In genomic region chr3:111073186-111073585, GRCh38 we compare ENCODE assay signal across 9 cellular contexts. TPM values are rescaled to one million over a fixed set of nuclear protein-coding genes. Genes with fewer than 3 reads are reported as not detected.
DNase-seq lines count a peak whose midpoint lies in the region; ATAC-seq and TF ChIP-seq lines count a peak whose summit lies in the region.
"Had no signal": no experiment of that assay in that cellular context is flagged by ENCODE, and none has a peak within 500 bp of the region (broad histone marks: within the 10 kb centered on the region; RNA-seq: fewer than 3 reads in every experiment).

No MANE protein-coding gene starts in this region.

- TF ChIP-seq POLR2A in erythroblast (IDR thresholded peaks at IDR 0.05; ENCODE audit: low read length), result no peak

- CTCF ChIA-PET in A673 (lab: Charles Lee), result no interaction called here

- TSS peak; percentile 40 for BruUV-seq in A673 (replicated peaks; lab: Mats Ljungman, UMichigan)

- H3K9me3 ChIP-seq in A673 (ENCODE audit: low read depth, low read length, poor library complexity, severe bottlenecking) (no peaks in the 10 kb centered on the region), mucosa of stomach (ENCODE audit: control insufficient read depth, low read length) (no peaks in the 10 kb centered on the region)

- no peak overlapping the region for H3K27ac ChIP-seq in A673 (ENCODE audit: low read depth, low read length, poor library complexity, severe bottlenecking)
- H3K27ac ChIP-seq: epithelial cell of prostate had no signal

- peak overlapping the region; percentile 59 for H3K4me3 ChIP-seq in A673 (ENCODE audit: low read depth, low read length, poor library complexity, severe bottlenecking)
- H3K4me3 ChIP-seq in mucosa of stomach (ENCODE audit: low read length), result peak overlapping the region; percentile 57

- H3K4me3 Mint-ChIP-seq in chondrocyte (ENCODE audit: unreplicated experiment), result peak overlapping the region; percentile 97

- no peaks in the 10 kb centered on the region for H3K36me3 ChIP-seq in A673 (ENCODE audit: insufficient read depth, low read length, poor library complexity, severe bottlenecking)
- no peaks in the 10 kb centered on the region for H3K36me3 ChIP-seq in mucosa of stomach (ENCODE audit: control insufficient read depth, insufficient read depth, low read length)

- in situ Hi-C loops in GM13976 (cut with MboI; ENCODE audit: low sequenced_read_pairs, unreplicated experiment), result no loop called here

- peak overlapping the region; percentile 70 for H3K9ac ChIP-seq in mucosa of stomach (ENCODE audit: low read length)

- ATAC-seq in esophagus mucosa (no peak), left colon (no peak)

- peaks cover 53% of the 10 kb centered on the region for H3K4me1 Mint-ChIP-seq in chondrocyte (ENCODE audit: low read depth)

- DNase-seq in A673 (ENCODE audit: low spot score) (no peak), HT1080 (ENCODE audit: low read depth) (peak; percentile 55), chondrocyte (ENCODE audit: low spot score) (no peak), left colon (no peak), GM13976 (ENCODE audit: low spot score) (no peak), erythroblast (lab: John Stamatoyannopoulos, UW) (no peak)

- H3K27me3 Mint-ChIP-seq in chondrocyte (ENCODE audit: low read depth), result no peaks in the 10 kb centered on the region

- intact Hi-C loops in A673 (cut with micrococcal nuclease; ENCODE audit: unreplicated experiment), result loop anchor here (10.0 kb wide), 2 partner anchors 658 to 758 kb away; no protein-coding TSS in a partner anchor
- intact Hi-C loops in left colon (cut with DNase I, micrococcal nuclease), result no loop called here

- no peaks in the 10 kb centered on the region for H3K9me3 Mint-ChIP-seq in chondrocyte (ENCODE audit: low read depth)

- H3K36me3 Mint-ChIP-seq in chondrocyte (ENCODE audit: low read depth), result no peaks in the 10 kb centered on the region

- peak overlapping the region; percentile 94 for H3K27ac Mint-ChIP-seq in chondrocyte (ENCODE audit: unreplicated experiment)

- H3K4me1 ChIP-seq in A673 (ENCODE audit: insufficient read depth, low read length, poor library complexity, severe bottlenecking), result peaks cover 8% of the 10 kb centered on the region
- H3K4me1 ChIP-seq in mucosa of stomach (ENCODE audit: control insufficient read depth, insufficient read depth, low read length), result peaks cover 11% of the 10 kb centered on the region

- no peak for TF ChIP-seq CTCF in A673 (conservative IDR thresholded peaks at IDR 0.05; ENCODE audit: low read depth, low read length)
- no peak for TF ChIP-seq CTCF in chondrocyte (IDR thresholded peaks at IDR 0.05)
- TF ChIP-seq CTCF in GM13976 (IDR thresholded peaks at IDR 0.05; ENCODE audit: borderline replicate concordance, control extremely low read depth, extremely low read depth, insufficient read depth, missing control alignments), result no peak

- POLR2A ChIA-PET in A673 (lab: Charles Lee; ENCODE audit: low non-redundant PET), result no interaction called here

- H3K27me3 ChIP-seq in A673 (replicated peaks; ENCODE audit: insufficient read depth, low read depth, low read length, poor library complexity) (peaks cover 13% of the 10 kb centered on the region), mucosa of stomach (ENCODE audit: control insufficient read depth, insufficient read depth, low read length) (no peaks in the 10 kb centered on the region)

RNA-seq across cellular contexts. Expression of gene NECTIN3, which starts 1.6 kb away (rescaled TPM):
- total RNA-seq in A673 (2021) (9.4 and 11.7 TPM in 2 replicates), chondrocyte (32.0 to 36.7 TPM (median 33.8 TPM) in 3 replicates), esophagus mucosa (0.68 TPM), left colon (10 to 100 TPM; 44.8 to 47.3 TPM)
- total RNA-seq in HT1080 (2014; rRNA removed; shearing (Covaris generic)), result 61.5 and 66.2 TPM in 2 replicates
- polyA plus RNA-seq in HT1080 (2015; cell fraction: cytosol; rRNA removed), result 41.2 and 51.0 TPM in 2 replicates
- polyA plus RNA-seq in HT1080 (2015; cell fraction: nucleus; rRNA removed), result 46.4 and 57.3 TPM in 2 replicates
